Comparison of ENCODE assay signal across 10 cellular contexts in the genomic region with DNA sequence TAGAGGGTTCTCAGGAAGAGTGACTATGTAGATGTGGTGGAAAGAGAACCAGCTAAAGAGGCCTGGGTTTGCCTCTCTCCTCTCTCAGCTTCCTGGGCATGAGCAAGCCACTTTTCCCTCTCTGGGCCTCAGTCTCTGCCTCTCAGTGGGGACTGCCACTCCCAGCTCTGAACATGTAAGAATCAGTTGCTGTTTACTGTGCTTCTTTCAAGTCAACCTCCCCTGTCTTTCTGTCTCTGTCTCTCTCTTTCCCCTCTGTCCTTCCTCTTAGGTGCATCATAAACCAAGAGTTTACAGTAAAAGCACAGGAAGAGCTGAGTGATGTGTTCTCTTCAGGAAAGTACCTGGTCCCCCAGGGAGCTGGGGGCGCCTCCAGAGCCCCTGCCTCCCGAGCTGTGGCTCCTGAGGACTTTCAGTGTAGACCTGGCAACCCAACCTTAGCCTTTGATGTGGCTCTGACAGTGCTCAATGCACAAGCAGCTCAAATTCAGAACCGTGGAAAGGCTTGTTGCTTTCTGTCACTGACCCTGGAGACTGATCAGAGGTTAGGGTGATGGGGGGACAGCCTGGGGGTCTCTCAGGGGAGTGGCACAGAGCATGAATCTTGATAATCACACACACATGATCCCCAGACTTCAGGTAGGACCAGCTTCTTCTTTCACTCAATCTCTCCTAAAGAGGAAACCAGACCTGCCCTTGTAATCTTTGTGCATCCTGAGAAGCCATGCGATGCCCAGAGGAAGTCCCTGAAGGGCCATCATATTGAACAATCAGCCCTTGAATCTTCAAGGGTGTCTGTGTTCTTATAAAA. TPM values are rescaled to one million over a fixed set of nuclear protein-coding genes. Genes with fewer than 3 reads are reported as not detected.
DNase-seq lines count a peak whose midpoint lies in the region; ATAC-seq, FAIRE-seq and TF ChIP-seq lines count a peak whose summit lies in the region.
"Had no signal": no experiment of that assay in that cellular context is flagged by ENCODE, and none has a peak within 500 bp of the region (broad histone marks: within the 10 kb centered on the region; RNA-seq: fewer than 3 reads in every experiment).

No MANE protein-coding gene starts in this region.

- H3K4me3 Mint-ChIP-seq in CD14-positive monocyte: no peak overlapping the region

- H3K27ac Mint-ChIP-seq in CD14-positive monocyte: peak overlapping the region; percentile 72 to 93 (median 89)

- peaks cover 46% of the 10 kb centered on the region for H3K4me1 Mint-ChIP-seq in CD14-positive monocyte

- ATAC-seq in GM21529 (IDR thresholded peaks at IDR 0.05; ENCODE audit: unreplicated experiment) (peak; percentile 62), PC-3 (no peak), GM12878 (peak; percentile 80), HG03045 (IDR thresholded peaks at IDR 0.05; ENCODE audit: unreplicated experiment) (no peak)

- no peak for DNase-seq in CD14-positive monocyte (ENCODE audit: low spot score)
- no peak for DNase-seq in PC-3
- DNase-seq in GM12878 (ENCODE audit: low read depth, low spot score): peak; percentile 17
- DNase-seq in NCI-H1930 (lab: John Stamatoyannopoulos, UW): no peak
- DNase-seq in C1 segment of cervical spinal cord (lab: John Stamatoyannopoulos, UW): no peak
- no peak for DNase-seq in GM19240 (ENCODE audit: insufficient read length, low spot score)
- DNase-seq: amniotic stem cell, Karpas-422 had no signal

- RAD21 ChIA-PET in GM12878 (lab: Charles Lee; ENCODE audit: unreplicated experiment): interaction anchor here (0.6 to 2.5 kb wide), 23 partner anchors 8 to 487 kb away, joined by 3 to 28 read pairs (median 3); no protein-coding TSS in a partner anchor

- H3K79me2 ChIP-seq in PC-3 (ENCODE audit: low read length): no peaks in the 10 kb centered on the region
- no peaks in the 10 kb centered on the region for H3K79me2 ChIP-seq in GM12878 (ENCODE audit: control insufficient read depth, insufficient read depth, low read length)

- H4K20me1 ChIP-seq in PC-3 (ENCODE audit: low read length) (no peaks in the 10 kb centered on the region), GM12878 (ENCODE audit: control insufficient read depth, insufficient read depth) (no peaks in the 10 kb centered on the region)

- H3K36me3 Mint-ChIP-seq in CD14-positive monocyte: peaks cover 0 to 7% of the 10 kb centered on the region in 2 donors

- POLR2A ChIA-PET in PC-3 (lab: Charles Lee; ENCODE audit: unreplicated experiment) (interaction anchor here (0.6 kb wide), 1 partner anchor 82 kb away, joined by 4 read pairs; no protein-coding TSS in a partner anchor), GM12878 (lab: Charles Lee) (interaction anchor here (0.6 to 1.5 kb wide), 5 partner anchors 8 to 494 kb away, joined by 3 to 11 read pairs (median 3); no protein-coding TSS in a partner anchor)

- H2AFZ ChIP-seq in PC-3 (ENCODE audit: low read length) (0 out of 2 replicates have a peak overlapping the region, but pooled peaks have one; percentile 11), GM12878 (ENCODE audit: control insufficient read depth, low read depth, low read length) (no peak overlapping the region)

- H3K9ac ChIP-seq in PC-3 (ENCODE audit: low read length) (no peak overlapping the region; the same call in 1 of the 2 replicates), GM12878 (ENCODE audit: control insufficient read depth, insufficient read depth, low read length) (no peak overlapping the region)

- no peak for TF ChIP-seq CTCF in CD14-positive monocyte (IDR thresholded peaks at IDR 0.05)
- no peak for TF ChIP-seq CTCF in PC-3 (conservative IDR thresholded peaks at IDR 0.05; ENCODE audit: low read depth, low read length)
- TF ChIP-seq CTCF in GM12878 (IDR thresholded peaks at IDR 0.05 in 2 of 3, conservative IDR thresholded peaks at IDR 0.05 in 1 of 3; ENCODE audit: control insufficient read depth in 2 of 3, extremely low read depth in 1 of 3, insufficient read depth in 1 of 3, low read depth in 3 of 3, low read length in 3 of 3): no peak

- H3K4me2 ChIP-seq in PC-3 (ENCODE audit: low read length) (peak overlapping the region; percentile 33; the same call in 1 of the 2 replicates), GM12878 (ENCODE audit: control insufficient read depth, insufficient read depth) (no peak overlapping the region)

- 0% methylated on average over 4 of the region's 4 CpGs for WGBS in GM12878 (ENCODE audit: insufficient coverage, insufficient replicate concordance, low lambda C conversion rate, missing lambda C conversion rate)

- TF ChIP-seq RAD21 in GM12878 (IDR thresholded peaks at IDR 0.05; ENCODE audit: insufficient read depth, low read depth, low read length): no peak

- SMC1A ChIA-PET in GM12878 (lab: Charles Lee; ENCODE audit: uncharacterized antibody, unreplicated experiment): interaction anchor here (0.6 to 7.7 kb wide), 17 partner anchors 8 to 383 kb away, joined by 3 to 49 read pairs (median 5); a partner anchor contains a TSS

- no peak overlapping the region for H3K4me3 ChIP-seq in PC-3 (ENCODE audit: low read length)
- H3K4me3 ChIP-seq in GM12878: no peak overlapping the region

- H3K27me3 Mint-ChIP-seq in CD14-positive monocyte (ENCODE audit: low read depth in 3 of 3): peaks cover 0 to 3% (median 1%) of the 10 kb centered on the region in 3 donors

- in situ Hi-C loops in GM12878 (cut with MboI): no loop called here

- FAIRE-seq in GM12878 (lab: Jason Lieb, UNC): no peak

- peak; percentile 31 to 63; a peak in 2 of 4 replicates for TF ChIP-seq EP300 in GM12878 (IDR thresholded peaks at IDR 0.05; ENCODE audit: borderline replicate concordance in 1 of 2, control insufficient read depth in 1 of 2, low read depth in 2 of 2, low read length in 2 of 2)

- H3K36me3 ChIP-seq in PC-3 (ENCODE audit: low read depth, low read length) (no peaks in the 10 kb centered on the region), GM12878 (ENCODE audit: control insufficient read depth in 2 of 2, insufficient read depth in 2 of 2, low read length in 1 of 2) (no peaks in the 10 kb centered on the region)

- H3K9me2 ChIP-seq in PC-3 (replicated peaks; ENCODE audit: low read length): no peaks in the 10 kb centered on the region

- H3F3A ChIP-seq in PC-3 (ENCODE audit: low read length, unreplicated experiment): no peaks in the 10 kb centered on the region

- CTCF ChIA-PET in PC-3 (lab: Charles Lee): no interaction called here
- CTCF ChIA-PET in GM12878 (lab: Yijun Ruan, JAX): interaction anchor here (0.8 to 1.6 kb wide), 11 partner anchors 11 to 308 kb away, joined by 3 to 8 read pairs (median 3); a partner anchor contains a TSS

- no TSS peak for BruUV-seq in PC-3 (replicated peaks; lab: Mats Ljungman, UMichigan)
- no TSS peak for BruUV-seq in GM12878 (replicated peaks; lab: Mats Ljungman, UMichigan)

- TF ChIP-seq POLR2A in GM12878 (IDR thresholded peaks at IDR 0.05; ENCODE audit: low read depth, low read length): no peak

- H3K4me1 ChIP-seq in PC-3 (ENCODE audit: insufficient read depth, low read length) (peaks cover 14% of the 10 kb centered on the region), GM12878 (ENCODE audit: control insufficient read depth, insufficient read depth, low read length) (0 out of 2 replicates have a peak, but pooled peaks cover 3% of the 10 kb centered on the region)

- no peaks in the 10 kb centered on the region for H3K9me3 ChIP-seq in PC-3 (ENCODE audit: low read length)
- H3K9me3 ChIP-seq in GM12878 (replicated peaks; ENCODE audit: control insufficient read depth, insufficient read depth, low read length): no peaks in the 10 kb centered on the region

- peaks cover 0 to 2% (median 0%) of the 10 kb centered on the region in 7 donors for H3K9me3 Mint-ChIP-seq in CD14-positive monocyte

- intact Hi-C loops in CD14-positive monocyte (cut with micrococcal nuclease) (no loop called here), PC-3 (cut with micrococcal nuclease) (no loop called here), GM12878 (cut with micrococcal nuclease; ENCODE audit: unreplicated experiment) (no loop called here)

- peak overlapping the region; percentile 49 for H3K27ac ChIP-seq in PC-3 (ENCODE audit: low read length)
- H3K27ac ChIP-seq in GM12878 (ENCODE audit: control insufficient read depth, insufficient read depth): no peak overlapping the region

- H3K27me3 ChIP-seq in PC-3 (ENCODE audit: low read length): no peaks in the 10 kb centered on the region
- H3K27me3 ChIP-seq in GM12878 (replicated peaks in 1 of 2; ENCODE audit: control insufficient read depth in 2 of 2, insufficient read depth in 2 of 2, low read length in 1 of 2): no peaks in the 10 kb centered on the region; a peak in 1 of 4 replicates

TF ChIP-seq in GM12878, 131 proteins besides CTCF, POLR2A, EP300 and RAD21 (continues in another document):
- TF ChIP-seq HDGF (IDR thresholded peaks at IDR 0.05): no peak
- peak; percentile 16; the same call in 1 of the 2 replicates for TF ChIP-seq ZBED1 (IDR thresholded peaks at IDR 0.05; ENCODE audit: borderline replicate concordance)
- peak; percentile 70 to 77 for TF ChIP-seq IKZF2 (IDR thresholded peaks at IDR 0.05)
- peak; percentile 74; the same call in 1 of the 2 replicates for TF ChIP-seq ZSCAN29 (IDR thresholded peaks at IDR 0.05)
- TF ChIP-seq MEF2B (IDR thresholded peaks at IDR 0.05; ENCODE audit: partially characterized antibody, poor library complexity, severe bottlenecking): peak; percentile 95
- no peak for TF ChIP-seq KAT2A (conservative IDR thresholded peaks at IDR 0.05; ENCODE audit: control insufficient read depth, low read depth, low read length)
- peak in 1 of 2 experiments; percentile 43; a peak in 1 of 4 replicates for TF ChIP-seq ETV6 (conservative IDR thresholded peaks at IDR 0.05 in 1 of 2, IDR thresholded peaks at IDR 0.05 in 1 of 2; ENCODE audit: borderline replicate concordance in 1 of 2, low read depth in 1 of 2)

RNA-seq across cellular contexts. Expression of a gene that starts 59.4 kb away (rescaled TPM):
- polyA plus RNA-seq in CD14-positive monocyte: 10 to 100 TPM; 34.0 to 42.9 TPM
- not detected in 2 replicates for total RNA-seq in PC-3 (2014; rRNA removed)
- total RNA-seq in GM12878 (2013; cell fraction: nucleolus; rRNA removed): not detected in 2 replicates
- not detected in 2 replicates for total RNA-seq in GM12878 (2014; rRNA removed)
- not detected in 2 replicates for total RNA-seq in GM12878 (2014; rRNA removed; fragmentation: Illumina TruSeq; extraction: Trizol)
- total RNA-seq in GM12878 (2021): 0.11 and 0.15 TPM in 2 replicates
- not detected for polyA plus RNA-seq in GM12878 (2011; ENCODE audit: low read depth)
- polyA plus RNA-seq in GM12878 (2011; rRNA removed): 0.04 and 0.10 TPM in 2 replicates
- polyA plus RNA-seq in GM12878 (2011; cell fraction: cytosol; rRNA removed): 0.03 and 0.04 TPM in 2 replicates
- 0.09 TPM in 1 of 2 replicates, not detected in the other for polyA plus RNA-seq in GM12878 (2011; cell fraction: nucleus; rRNA removed)
- not detected in 2 replicates for polyA plus RNA-seq in GM12878 (2012)
- not detected in 2 replicates for polyA plus RNA-seq in GM12878 (2014; fragmentation: Illumina TruSeq; extraction: Trizol)
- polyA plus RNA-seq in GM12878 (2014; fragmentation: Nextera tagmentation; extraction: Ambion mirVana): under 1 TPM in 1 of 2 experiments, not detected in 1; 0.29 TPM
- polyA plus RNA-seq in GM12878 (2014; rRNA removed): not detected in 2 replicates
- not detected for polyA plus RNA-seq in GM12878 (2016; fragmentation: Nextera tagmentation; extraction: Ambion mirVana)
- polyA minus RNA-seq in GM12878 (2011; rRNA and poly(A)+ RNA removed): 0.22 TPM in 1 of 2 replicates, not detected in the other
- polyA minus RNA-seq in GM12878 (2011; cell fraction: cytosol; rRNA and poly(A)+ RNA removed): not detected in 2 replicates
- not detected in 2 replicates for polyA minus RNA-seq in GM12878 (2011; cell fraction: nucleus; rRNA and poly(A)+ RNA removed)

Comparison
In these comparisons a context has a peak if more than half of its experiments do, and no peak if none do; other contexts are left out.
1. ATAC-seq: peak in GM21529 (single experiment) and GM12878 (single experiment); none in PC-3 (single experiment) and HG03045 (single experiment).